Comparison of ENCODE assay signal across 1 cellular context in genomic region chr1:82445827-82446226, GRCh38.
TF ChIP-seq lines count a peak whose summit lies in the region.

No MANE protein-coding gene starts in this region.

TF ChIP-seq in Ishikawa, 13 proteins besides CTCF, POLR2A, EP300 and RAD21 (continued from another document):
- TF ChIP-seq REST (IDR thresholded peaks at IDR 0.05; ENCODE audit: low read depth) = no peak
TF ChIP-seq in Ishikawa: peak in this region for 1.
